21 cellular contexts compared by ENCODE assay signal in the genomic region with DNA sequence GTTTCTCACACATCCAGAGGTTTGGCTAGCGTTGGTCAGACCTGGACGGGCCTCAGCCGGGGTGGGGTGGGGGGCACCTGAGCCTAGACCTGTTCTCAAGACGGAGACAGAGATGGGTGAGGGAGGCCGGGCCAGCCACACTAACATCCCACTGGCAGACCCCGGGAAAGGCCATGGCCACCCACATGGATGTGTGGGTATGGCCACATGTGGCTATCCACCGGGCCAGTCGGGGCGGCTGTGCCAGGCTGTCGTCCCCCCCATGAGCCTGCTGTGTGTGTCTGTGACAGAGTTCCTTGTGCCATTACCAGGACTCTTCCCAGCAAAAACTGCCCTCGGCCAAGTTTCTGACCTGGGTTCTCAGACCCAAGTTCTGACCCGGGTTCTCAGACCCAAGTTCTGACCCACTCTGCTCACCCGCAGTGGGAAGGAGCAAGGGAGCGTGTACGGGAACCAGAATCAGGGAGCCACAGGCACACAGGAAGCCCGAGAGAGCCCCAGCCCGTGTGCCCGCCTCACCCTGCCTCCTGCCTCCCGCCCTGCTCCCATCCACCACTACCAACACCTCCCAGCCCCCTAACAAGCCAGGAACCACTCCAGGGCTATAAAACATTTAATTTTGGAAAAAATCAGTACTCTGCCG.
"Had no signal": no experiment of that assay in that cellular context is flagged by ENCODE, and none has a peak within 500 bp of the region (broad histone marks: within the 10 kb centered on the region; RNA-seq: fewer than 3 reads in every experiment).

No MANE protein-coding gene starts in this region.

- H3K36me3 ChIP-seq: ascending aorta had no signal

- H3K27me3 Mint-ChIP-seq: activated B cell treated with CpG ODN at 0.5 μM for 24 hours; activated CD4-positive, alpha-beta T cell treated with anti-CD3 and anti-CD28 coated beads, Interleukin-2, amount 10 ng/mL, durations not matched to agents 7 days and 5 days; activated naive CD4-positive, alpha-beta T cell treated with anti-CD3 and anti-CD28 coated beads, Interleukin-2, amount 50 U/mL, for 24 hours had no signal

- H3K9me3 Mint-ChIP-seq: activated B cell treated with CpG ODN at 0.5 μM for 24 hours; activated CD4-positive, alpha-beta memory T cell treated with anti-CD3 and anti-CD28 coated beads for 36 hours; activated CD4-positive, alpha-beta T cell treated with anti-CD3 and anti-CD28 coated beads, Interleukin-2, amount 10 ng/mL, durations not matched to agents 7 days and 5 days; activated naive CD4-positive, alpha-beta T cell treated with anti-CD3 and anti-CD28 coated beads, Interleukin-2, amount 50 U/mL, for 24 hours; T-helper 1 cell treated with Interleukin-12 subunit alpha and Interleukin-12 subunit beta and Interleukin-4 antibody, amounts not matched to agents 30 μg/mL and 1 μg/mL, for 36 hours had no signal

- H3K4me1 ChIP-seq: ascending aorta, body of pancreas had no signal

- FAIRE-seq: K562 had no signal

- H3K4me3 ChIP-seq: ascending aorta, body of pancreas, K562 had no signal

- H3K4me3 Mint-ChIP-seq: activated B cell treated with CpG ODN at 0.5 μM for 24 hours; activated CD4-positive, alpha-beta memory T cell treated with anti-CD3 and anti-CD28 coated beads for 36 hours; activated CD4-positive, alpha-beta T cell treated with anti-CD3 and anti-CD28 coated beads, Interleukin-2, amount 10 ng/mL, durations not matched to agents 7 days and 5 days; activated naive CD4-positive, alpha-beta T cell treated with anti-CD3 and anti-CD28 coated beads, Interleukin-2, amount 50 U/mL, for 24 hours; T-helper 1 cell treated with Interleukin-12 subunit alpha and Interleukin-12 subunit beta and Interleukin-4 antibody, amounts not matched to agents 30 μg/mL and 1 μg/mL, for 36 hours had no signal

- H3K27ac ChIP-seq: ascending aorta, body of pancreas had no signal

- H3K27me3 ChIP-seq: ascending aorta, body of pancreas had no signal

- H3K4me1 Mint-ChIP-seq: activated B cell treated with CpG ODN at 0.5 μM for 24 hours; activated CD4-positive, alpha-beta T cell treated with anti-CD3 and anti-CD28 coated beads, Interleukin-2, amount 10 ng/mL, durations not matched to agents 7 days and 5 days; activated naive CD4-positive, alpha-beta T cell treated with anti-CD3 and anti-CD28 coated beads, Interleukin-2, amount 50 U/mL, for 24 hours had no signal

- H3K36me3 Mint-ChIP-seq: activated CD4-positive, alpha-beta memory T cell treated with anti-CD3 and anti-CD28 coated beads for 36 hours; activated naive CD4-positive, alpha-beta T cell treated with anti-CD3 and anti-CD28 coated beads, Interleukin-2, amount 50 U/mL, for 24 hours had no signal

- H3K9me3 ChIP-seq: ascending aorta, body of pancreas had no signal

- ATAC-seq: body of pancreas, K562, Panc1 had no signal

- DNase-seq: activated B cell treated with CpG ODN at 0.5 μM for 24 hours; activated CD4-positive, alpha-beta memory T cell treated with anti-CD3 and anti-CD28 coated beads for 36 hours; activated CD4-positive, alpha-beta T cell treated with anti-CD3 and anti-CD28 coated beads, Interleukin-2, amount 10 ng/mL, durations not matched to agents 7 days and 5 days; body of pancreas; central memory CD4-positive, alpha-beta T cell; Karpas-422; NCI-H1105 treated with DMSO at 0.1 percent for 48 hours; NCI-H1436 treated with DMSO at 0.1 percent for 48 hours; NCI-H187; NCI-H2081; NCI-H510A treated with DMSO at 0.1 percent for 48 hours; NCI-H69; NK-92 treated with Interleukin-12 subunit alpha and Interleukin-12 subunit beta, amount 100 ng/mL, for 24 hours; OCI-M1; RPMI8226; SHP77 treated with DMSO at 0.1 percent for 48 hours had no signal
